ENCODE assay signal across 8 cellular contexts in genomic region chr2:207528980-207529329, GRCh38.
DNase-seq lines count a peak whose midpoint lies in the region; ATAC-seq and TF ChIP-seq lines count a peak whose summit lies in the region.

No MANE protein-coding gene starts in this region.

- peak; percentile 34 for DNase-seq in astrocyte of the spinal cord (ENCODE audit: low read depth, low spot score)
- peak; percentile 59 for DNase-seq in iPS-NIHi11 (ENCODE audit: low spot score)
- peak; percentile 32 to 48 for DNase-seq in stimulated activated CD4-positive, alpha-beta T cell treated with anti-CD3 and anti-CD28 coated beads, Interleukin-1b, Interleukin-23, amount 100 ng/mL, for 1 hour (ENCODE audit: low read depth in 2 of 2)
- no peak for DNase-seq in GM19240 (ENCODE audit: insufficient read length, low spot score)

- in situ Hi-C loops in astrocyte of the spinal cord (cut with HindIII; ENCODE audit: low sequenced_read_pairs), result no loop called here

- peak overlapping the region; percentile 93 for H2AFZ ChIP-seq in ACC112 (ENCODE audit: low read length, unreplicated experiment)

- peak; percentile 22 for TF ChIP-seq CTCF in astrocyte of the spinal cord (IDR thresholded peaks at IDR 0.05; ENCODE audit: low read depth, low read length)

- peaks cover 4% of the 10 kb centered on the region; the same call in 1 of the 2 replicates for H3K36me3 ChIP-seq in ACC112 (ENCODE audit: insufficient read depth, low read length)

- H3K4me1 ChIP-seq in ACC112 (ENCODE audit: control insufficient read depth, insufficient read depth, low read length, unreplicated experiment), result peaks cover 33% of the 10 kb centered on the region

- peaks cover 52% of the 10 kb centered on the region for H3K79me2 ChIP-seq in ACC112 (ENCODE audit: control insufficient read depth, insufficient read depth, low read length, unreplicated experiment)

- ATAC-seq in GM18520 (IDR thresholded peaks at IDR 0.05; ENCODE audit: unreplicated experiment), result peak; percentile 1
- peak; percentile 8 for ATAC-seq in HG03064 (IDR thresholded peaks at IDR 0.05; ENCODE audit: low read depth, unreplicated experiment)
- ATAC-seq in SK-N-SH treated with all-trans-retinoic acid at 6 μM for 48 hours, result peak; percentile 30

- H3K27me3 ChIP-seq in ACC112 (ENCODE audit: insufficient read depth, low read length), result no peaks in the 10 kb centered on the region

- H3K4me3 ChIP-seq in ACC112 (ENCODE audit: low read depth, low read length), result peak overlapping the region; percentile 93
- H3K4me3 ChIP-seq in astrocyte of the spinal cord (ENCODE audit: low read depth, low read length), result peak overlapping the region; percentile 72

- peak overlapping the region; percentile 93 for H3K27ac ChIP-seq in ACC112 (ENCODE audit: low read depth, low read length)

TF ChIP-seq in SK-N-SH treated with all-trans-retinoic acid at 6 μM for 48 hours, 23 proteins besides CTCF, POLR2A, EP300 and RAD21:
- TF ChIP-seq PPARA (CRISPR knock-in tag; IDR thresholded peaks at IDR 0.05; ENCODE audit: borderline replicate concordance), result no peak
- no peak for TF ChIP-seq TSHZ2 (CRISPR knock-in tag; IDR thresholded peaks at IDR 0.05)
- no peak for TF ChIP-seq ZFP3 (CRISPR knock-in tag; IDR thresholded peaks at IDR 0.05)
- TF ChIP-seq ESRRG (CRISPR knock-in tag; IDR thresholded peaks at IDR 0.05), result no peak
